ENCODE assay signal across 8 cellular contexts in genomic region chr2:100262555-100263320, GRCh38. TPM values are rescaled to one million over a fixed set of nuclear protein-coding genes. Genes with fewer than 3 reads are reported as not detected.
DNase-seq lines count a peak whose midpoint lies in the region; ATAC-seq and TF ChIP-seq lines count a peak whose summit lies in the region.

No MANE protein-coding gene starts in this region.

- H3K4me1 Mint-ChIP-seq in activated T-cell treated with anti-CD3 and anti-CD28 coated beads, Interleukin-2, amount 50 U/mL, for 72 hours (ENCODE audit: low read depth), result no peaks in the 10 kb centered on the region
- H3K4me1 Mint-ChIP-seq in neural crest cell, result peaks cover 2% of the 10 kb centered on the region

- no peaks in the 10 kb centered on the region for H3K27me3 ChIP-seq in suprapubic skin

- peak; percentile 99 for TF ChIP-seq CTCF in fibroblast of pulmonary artery (IDR thresholded peaks at IDR 0.05; ENCODE audit: low read length, missing control alignments)
- peak; percentile 96 for TF ChIP-seq CTCF in neural crest cell (conservative IDR thresholded peaks at IDR 0.05)
- peak; percentile 79 to 88 for TF ChIP-seq CTCF in suprapubic skin (IDR thresholded peaks at IDR 0.05)

- TF ChIP-seq EP300 in suprapubic skin (IDR thresholded peaks at IDR 0.05), result no peak

- DNase-seq in DMS153 (lab: John Stamatoyannopoulos, UW), result peak; percentile 20
- DNase-seq in OCI-M1 (lab: John Stamatoyannopoulos, UW), result peak; percentile 71
- DNase-seq in activated T-cell treated with anti-CD3 and anti-CD28 coated beads, Interleukin-2, amount 50 U/mL, for 72 hours, result peak; percentile 57 to 60
- peak; percentile 74 for DNase-seq in fibroblast of pulmonary artery (ENCODE audit: low read depth)
- peak; percentile 75 for DNase-seq in neural crest cell (ENCODE audit: low read depth, low spot score)
- peak; percentile 83 to 86 for DNase-seq in suprapubic skin (ENCODE audit: low spot score in 2 of 2)

- no peak overlapping the region for H3K4me3 Mint-ChIP-seq in activated T-cell treated with anti-CD3 and anti-CD28 coated beads, Interleukin-2, amount 50 U/mL, for 72 hours
- no peak overlapping the region for H3K4me3 Mint-ChIP-seq in neural crest cell

- no peak overlapping the region for H3K27ac Mint-ChIP-seq in activated T-cell treated with anti-CD3 and anti-CD28 coated beads, Interleukin-2, amount 50 U/mL, for 72 hours
- H3K27ac Mint-ChIP-seq in neural crest cell (ENCODE audit: unreplicated experiment), result no peak overlapping the region

- WGBS in suprapubic skin, result 18% methylated on average over 13 of the region's 13 CpGs

- no peak overlapping the region for H3K27ac ChIP-seq in suprapubic skin

- ATAC-seq in HG02885 (IDR thresholded peaks at IDR 0.05; ENCODE audit: poor library complexity, unreplicated experiment) (peak; percentile 50), HG02759 (IDR thresholded peaks at IDR 0.05; ENCODE audit: unreplicated experiment) (no peak)
- peak; percentile 27 to 56 for ATAC-seq in activated T-cell treated with anti-CD3 and anti-CD28 coated beads, Interleukin-2, amount 50 U/mL, for 72 hours (replicated peaks in 1 of 2)

- H3K4me1 ChIP-seq in suprapubic skin, result no peaks in the 10 kb centered on the region

- H3K36me3 Mint-ChIP-seq in activated T-cell treated with anti-CD3 and anti-CD28 coated beads, Interleukin-2, amount 50 U/mL, for 72 hours (ENCODE audit: insufficient read depth in 2 of 2), result no peaks in the 10 kb centered on the region
- H3K36me3 Mint-ChIP-seq in neural crest cell (ENCODE audit: low read depth), result no peaks in the 10 kb centered on the region

- H3K9me3 Mint-ChIP-seq in activated T-cell treated with anti-CD3 and anti-CD28 coated beads, Interleukin-2, amount 50 U/mL, for 72 hours, result no peaks in the 10 kb centered on the region
- H3K9me3 Mint-ChIP-seq in neural crest cell, result no peaks in the 10 kb centered on the region

- no peak overlapping the region for H3K4me3 ChIP-seq in fibroblast of pulmonary artery (replicated peaks; ENCODE audit: low read depth, low read length)
- no peak overlapping the region for H3K4me3 ChIP-seq in suprapubic skin

- H3K27me3 Mint-ChIP-seq in activated T-cell treated with anti-CD3 and anti-CD28 coated beads, Interleukin-2, amount 50 U/mL, for 72 hours (ENCODE audit: low read depth), result no peaks in the 10 kb centered on the region
- no peaks in the 10 kb centered on the region for H3K27me3 Mint-ChIP-seq in neural crest cell (ENCODE audit: low read depth)

- no peaks in the 10 kb centered on the region for H3K9me3 ChIP-seq in suprapubic skin

- no peaks in the 10 kb centered on the region for H3K36me3 ChIP-seq in suprapubic skin

- no peak for TF ChIP-seq POLR2A in suprapubic skin (IDR thresholded peaks at IDR 0.05)

RNA-seq across cellular contexts. Expression of gene LONRF2, which starts 59.6 kb away (rescaled TPM):
- under 1 TPM; 0.10 to 0.25 TPM for total RNA-seq in activated T-cell treated with anti-CD3 and anti-CD28 coated beads, Interleukin-2, amount 50 U/mL, for 72 hours
- total RNA-seq in neural crest cell, result 5.0 and 5.2 TPM in 2 replicates
- total RNA-seq in suprapubic skin, result 1 to 10 TPM; 1.3 to 2.5 (median 2.0) TPM

Comparison
In these comparisons a context has a peak if more than half of its experiments do, and no peak if none do; other contexts are left out.
1. DNase-seq: peak in every context shown above with its lines; median percentile 84 in suprapubic skin; 75 in neural crest cell; 74 in fibroblast of pulmonary artery; 71 in OCI-M1; 58 in activated T-cell treated with anti-CD3 and anti-CD28 coated beads, Interleukin-2, amount 50 U/mL, for 72 hours; 20 in DMS153.